8 cellular contexts compared by ENCODE assay signal in genomic region chr4:123505457-123506310, GRCh38.
DNase-seq lines count a peak whose midpoint lies in the region; FAIRE-seq and TF ChIP-seq lines count a peak whose summit lies in the region.

No MANE protein-coding gene starts in this region.

- H3K36me3 ChIP-seq in effector memory CD4-positive, alpha-beta T cell (ENCODE audit: control insufficient read depth, insufficient read depth, low read length) = no peaks in the 10 kb centered on the region
- no peaks in the 10 kb centered on the region for H3K36me3 ChIP-seq in liver (ENCODE audit: control insufficient read depth in 4 of 4, insufficient read depth in 3 of 4, low read depth in 1 of 4, low read length in 3 of 4)

- H3K27ac ChIP-seq in effector memory CD4-positive, alpha-beta T cell (ENCODE audit: insufficient read depth, low read length, poor library complexity, severe bottlenecking) = no peak overlapping the region
- H3K27ac ChIP-seq in liver (ENCODE audit: low read depth in 1 of 2, low read length in 2 of 2) = peak overlapping the region; percentile 28 to 37

- peaks cover 11% of the 10 kb centered on the region for H3K4me1 Mint-ChIP-seq in T-helper 2 cell treated with Interferon-gamma antibody and Interleukin-4, amounts not matched to agents 5 μg/mL and 100 μg/mL, for 36 hours (ENCODE audit: low read depth)

- H3K4me1 ChIP-seq in effector memory CD4-positive, alpha-beta T cell (ENCODE audit: control insufficient read depth, insufficient read depth, low read length, poor library complexity, severe bottlenecking) = peaks cover 2% of the 10 kb centered on the region
- H3K4me1 ChIP-seq in liver (ENCODE audit: control insufficient read depth in 4 of 4, insufficient read depth in 4 of 4, low read length in 3 of 4) = peaks cover 0 to 11% (median 4%) of the 10 kb centered on the region in 4 donors

- H3K9me3 ChIP-seq in effector memory CD4-positive, alpha-beta T cell (ENCODE audit: control insufficient read depth, low read length) = no peaks in the 10 kb centered on the region
- H3K9me3 ChIP-seq in liver (ENCODE audit: control insufficient read depth in 4 of 4, low read length in 3 of 4) = no peaks in the 10 kb centered on the region

- peak overlapping the region in 1 of 2 donors; percentile 28 for H3K9ac ChIP-seq in liver (ENCODE audit: low read depth in 1 of 2, low read length in 2 of 2)

- H3K4me3 Mint-ChIP-seq in T-helper 2 cell treated with Interferon-gamma antibody and Interleukin-4, amounts not matched to agents 5 μg/mL and 100 μg/mL, for 36 hours = peak overlapping the region; percentile 85

- 7% methylated on average over 55 of the region's 55 CpGs for WGBS in liver

- H3K4me3 ChIP-seq in effector memory CD4-positive, alpha-beta T cell (ENCODE audit: insufficient read depth, low read depth, low read length, poor library complexity, severe bottlenecking) = peak overlapping the region; percentile 41
- peak overlapping the region; percentile 23 to 74 (median 60) for H3K4me3 ChIP-seq in liver (ENCODE audit: low read depth in 1 of 3, low read length in 3 of 3)

- H3K27ac Mint-ChIP-seq in T-helper 2 cell treated with Interferon-gamma antibody and Interleukin-4, amounts not matched to agents 5 μg/mL and 100 μg/mL, for 36 hours = peak overlapping the region; percentile 60

- H3K36me3 Mint-ChIP-seq in T-helper 2 cell treated with Interferon-gamma antibody and Interleukin-4, amounts not matched to agents 5 μg/mL and 100 μg/mL, for 36 hours (ENCODE audit: low read depth) = peaks cover 1% of the 10 kb centered on the region

- TF ChIP-seq CTCF in liver (IDR thresholded peaks at IDR 0.05; ENCODE audit: low read depth, low read length, missing input control) = no peak

- FAIRE-seq in GM19239 (lab: Jason Lieb, UNC) = peak; percentile 81

- H3K27me3 ChIP-seq in effector memory CD4-positive, alpha-beta T cell (replicated peaks; ENCODE audit: control insufficient read depth, insufficient read depth, low read length, poor library complexity, severe bottlenecking) = no peaks in the 10 kb centered on the region
- H3K27me3 ChIP-seq in liver (ENCODE audit: control insufficient read depth in 4 of 4, insufficient read depth in 4 of 4, low read length in 3 of 4) = no peaks in the 10 kb centered on the region

- no peaks in the 10 kb centered on the region for H3K9me3 Mint-ChIP-seq in T-helper 2 cell treated with Interferon-gamma antibody and Interleukin-4, amounts not matched to agents 5 μg/mL and 100 μg/mL, for 36 hours

- H3K27me3 Mint-ChIP-seq in T-helper 2 cell treated with Interferon-gamma antibody and Interleukin-4, amounts not matched to agents 5 μg/mL and 100 μg/mL, for 36 hours (ENCODE audit: low read depth) = peaks cover 42% of the 10 kb centered on the region

- DNase-seq in C1 segment of cervical spinal cord (lab: John Stamatoyannopoulos, UW) = peak in 13 of 14 donors; percentile 22 to 65 (median 34)
- no peak for DNase-seq in GM19239 (ENCODE audit: insufficient read length, low spot score)
- DNase-seq in LHCN-M2 (ENCODE audit: low read depth) = peak; percentile 50
- peak; percentile 16 for DNase-seq in T-helper 2 cell treated with Interferon-gamma antibody and Interleukin-4, amounts not matched to agents 5 μg/mL and 100 μg/mL, for 36 hours (ENCODE audit: low spot score)
- DNase-seq in effector memory CD4-positive, alpha-beta T cell = no peak
- DNase-seq in stimulated activated CD8-positive, alpha-beta memory T cell treated with anti-CD3 and anti-CD28 coated beads, Interleukin-4, amount 100 ng/mL, for 48 hours = peak; percentile 51
- DNase-seq in NCI-H226 = no peak

- TF ChIP-seq RAD21 in liver (IDR thresholded peaks at IDR 0.05) = no peak

TF ChIP-seq in liver, 16 proteins besides CTCF, POLR2A, EP300 and RAD21:
- TF ChIP-seq YY1 (IDR thresholded peaks at IDR 0.05) = peak; percentile 70
- TF ChIP-seq ZBTB33 (IDR thresholded peaks at IDR 0.05) = no peak

Comparison
In these comparisons a context has a peak if more than half of its experiments do, and no peak if none do; other contexts are left out.
1. DNase-seq: peak in C1 segment of cervical spinal cord (13 of 14), LHCN-M2 (single experiment), T-helper 2 cell treated with Interferon-gamma antibody and Interleukin-4, amounts not matched to agents 5 μg/mL and 100 μg/mL, for 36 hours (single experiment) and stimulated activated CD8-positive, alpha-beta memory T cell treated with anti-CD3 and anti-CD28 coated beads, Interleukin-4, amount 100 ng/mL, for 48 hours (single experiment); none in GM19239 (single experiment), effector memory CD4-positive, alpha-beta T cell (0 of 3) and NCI-H226 (single experiment).